1 cellular context compared by ENCODE assay signal in genomic region chr11:47394322-47395224, GRCh38.
TF ChIP-seq lines count a peak whose summit lies in the region.

No MANE protein-coding gene starts in this region.

TF ChIP-seq in K562, 482 proteins besides CTCF, POLR2A, EP300 and RAD21 (continued from another document and continues in another):
- TF ChIP-seq BCL6 (CRISPR knock-in tag; IDR thresholded peaks at IDR 0.05) = 0 out of 2 replicates have a peak, but pooled peaks have one; percentile 35
- TF ChIP-seq HMBOX1 (IDR thresholded peaks at IDR 0.05) = no peak
- TF ChIP-seq EHMT2 (IDR thresholded peaks at IDR 0.05) = no peak
- TF ChIP-seq ZFX (CRISPR knock-in tag; IDR thresholded peaks at IDR 0.05) = peak; percentile 95
- no peak for TF ChIP-seq TAF9B (IDR thresholded peaks at IDR 0.05; ENCODE audit: partially characterized antibody)
- TF ChIP-seq ZNF586 (CRISPR knock-in tag; conservative IDR thresholded peaks at IDR 0.05) = no peak
- TF ChIP-seq ZNF384 (IDR thresholded peaks at IDR 0.05; ENCODE audit: low read depth, low read length) = no peak
- TF ChIP-seq WHSC1 (IDR thresholded peaks at IDR 0.05; ENCODE audit: low read length) = no peak
- peak; percentile 30 for TF ChIP-seq ERF (CRISPR knock-in tag; IDR thresholded peaks at IDR 0.05)
- no peak for TF ChIP-seq ATF2 (CRISPR knock-in tag; IDR thresholded peaks at IDR 0.05)
- no peak; the same call in 1 of the 2 replicates for TF ChIP-seq NCOA1 (IDR thresholded peaks at IDR 0.05; ENCODE audit: low read depth)
- peak; percentile 27; the same call in 1 of the 2 replicates for TF ChIP-seq ATF3 (IDR thresholded peaks at IDR 0.05)
- no peak for TF ChIP-seq ATF3 (CRISPR knock-in tag; conservative IDR thresholded peaks at IDR 0.05)
- no peak for TF ChIP-seq DACH1 (IDR thresholded peaks at IDR 0.05; ENCODE audit: partially characterized antibody)
- TF ChIP-seq U2AF2 (optimal IDR thresholded peaks at IDR 0.05; ENCODE audit: low read depth, low read length) = no peak
- TF ChIP-seq CHD1 (IDR thresholded peaks at IDR 0.05; ENCODE audit: low read length) = no peak
- no peak for TF ChIP-seq IRF1 (CRISPR knock-in tag; IDR thresholded peaks at IDR 0.05; ENCODE audit: borderline replicate concordance)
- no peak for TF ChIP-seq CEBPZ (IDR thresholded peaks at IDR 0.05; ENCODE audit: borderline replicate concordance, low read depth, low read length)
- no peak for TF ChIP-seq ELF2 (CRISPR knock-in tag; IDR thresholded peaks at IDR 0.05)
- no peak for TF ChIP-seq NFRKB (IDR thresholded peaks at IDR 0.05; ENCODE audit: low read depth)
- TF ChIP-seq ATF1 (CRISPR knock-in tag; IDR thresholded peaks at IDR 0.05) = no peak
- TF ChIP-seq ATF1 (tag; IDR thresholded peaks at IDR 0.05) = no peak
- TF ChIP-seq RBFOX2 (IDR thresholded peaks at IDR 0.05; ENCODE audit: low read depth, low read length) = peak; percentile 79
- peak; percentile 75; the same call in 1 of the 2 replicates for TF ChIP-seq NR2C2 (CRISPR knock-in tag; IDR thresholded peaks at IDR 0.05)
- TF ChIP-seq NR2C2 (tag; IDR thresholded peaks at IDR 0.05) = peak; percentile 88
- no peak for TF ChIP-seq HDAC2 (IDR thresholded peaks at IDR 0.05)
- no peak for TF ChIP-seq TCF7L2 (IDR thresholded peaks at IDR 0.05; ENCODE audit: low read depth, low read length)
- TF ChIP-seq HDAC8 (tag; IDR thresholded peaks at IDR 0.05) = no peak
- TF ChIP-seq DIDO1 (tag; IDR thresholded peaks at IDR 0.05; ENCODE audit: low read depth) = no peak
- no peak for TF ChIP-seq SLC30A9 (CRISPR knock-in tag; IDR thresholded peaks at IDR 0.05)
- TF ChIP-seq CBX8 (IDR thresholded peaks at IDR 0.05; ENCODE audit: borderline replicate concordance, extremely low read depth, low read depth, low read length, poor library complexity, severe bottlenecking) = no peak
- no peak for TF ChIP-seq RFX7 (CRISPR knock-in tag; IDR thresholded peaks at IDR 0.05)
- 0 out of 2 replicates have a peak, but pooled peaks have one; percentile 71 for TF ChIP-seq SRSF3 (IDR thresholded peaks at IDR 0.05; ENCODE audit: insufficient read depth, low read length)
- TF ChIP-seq ZNF79 (CRISPR knock-in tag; IDR thresholded peaks at IDR 0.05; ENCODE audit: low read depth) = peak; percentile 25; the same call in 1 of the 2 replicates
- no peak for TF ChIP-seq SAFB (IDR thresholded peaks at IDR 0.05; ENCODE audit: borderline replicate concordance, low read depth, low read length)
- peak; percentile 25; the same call in 1 of the 2 replicates for TF ChIP-seq NR4A1 (CRISPR knock-in tag; IDR thresholded peaks at IDR 0.05)
- no peak for TF ChIP-seq NR4A1 (tag; IDR thresholded peaks at IDR 0.05)
- TF ChIP-seq NCOA2 (IDR thresholded peaks at IDR 0.05; ENCODE audit: partially characterized antibody in 2 of 2) = no peak
- TF ChIP-seq PYGO2 (tag; IDR thresholded peaks at IDR 0.05) = no peak
- TF ChIP-seq E2F3 (CRISPR knock-in tag; IDR thresholded peaks at IDR 0.05) = 0 out of 2 replicates have a peak, but pooled peaks have one; percentile 9
- no peak; the same call in 1 of the 2 replicates for TF ChIP-seq TAF7 (tag; IDR thresholded peaks at IDR 0.05)
- no peak for TF ChIP-seq PTTG1 (tag; IDR thresholded peaks at IDR 0.05; ENCODE audit: low read depth)
- TF ChIP-seq ZNF263 (CRISPR knock-in tag; IDR thresholded peaks at IDR 0.05; ENCODE audit: borderline replicate concordance) = no peak
- TF ChIP-seq SMARCC2 (IDR thresholded peaks at IDR 0.05; ENCODE audit: low read depth) = no peak
- no peak for TF ChIP-seq PTRF (tag; IDR thresholded peaks at IDR 0.05)
- no peak for TF ChIP-seq ARHGAP35 (IDR thresholded peaks at IDR 0.05; ENCODE audit: partially characterized antibody)
- no peak for TF ChIP-seq ZNF140 (CRISPR knock-in tag; IDR thresholded peaks at IDR 0.05)
- peak; percentile 74 for TF ChIP-seq GABPB1 (CRISPR knock-in tag; IDR thresholded peaks at IDR 0.05)
- no peak for TF ChIP-seq PML (IDR thresholded peaks at IDR 0.05; ENCODE audit: low read length)
- TF ChIP-seq MAFK (IDR thresholded peaks at IDR 0.05; ENCODE audit: low read length) = no peak
- TF ChIP-seq ZBTB9 (CRISPR knock-in tag; IDR thresholded peaks at IDR 0.05) = no peak; the same call in 1 of the 2 replicates
- TF ChIP-seq HNRNPLL (IDR thresholded peaks at IDR 0.05; ENCODE audit: low read depth, low read length, poor library complexity, severe bottlenecking) = no peak
- no peak for TF ChIP-seq SNRNP70 (optimal IDR thresholded peaks at IDR 0.05; ENCODE audit: low read depth, low read length)
- TF ChIP-seq NCOR1 (IDR thresholded peaks at IDR 0.05) = no peak
- TF ChIP-seq RHOXF2B (CRISPR knock-in tag; conservative IDR thresholded peaks at IDR 0.05) = no peak
- TF ChIP-seq ZFP1 (CRISPR knock-in tag; IDR thresholded peaks at IDR 0.05) = no peak
- TF ChIP-seq STAT6 (CRISPR knock-in tag; IDR thresholded peaks at IDR 0.05) = no peak
- TF ChIP-seq ZNF512 (tag; IDR thresholded peaks at IDR 0.05) = no peak
- no peak for TF ChIP-seq HDAC1 (IDR thresholded peaks at IDR 0.05)
- TF ChIP-seq SREBF2 (CRISPR knock-in tag; IDR thresholded peaks at IDR 0.05) = no peak
- TF ChIP-seq ETS2 (tag; IDR thresholded peaks at IDR 0.05; ENCODE audit: borderline replicate concordance, poor library complexity, severe bottlenecking) = no peak
- TF ChIP-seq MCM2 (IDR thresholded peaks at IDR 0.05; ENCODE audit: low read depth) = no peak
- no peak for TF ChIP-seq RBM39 (optimal IDR thresholded peaks at IDR 0.05; ENCODE audit: low read depth, low read length)
- TF ChIP-seq EP400 (IDR thresholded peaks at IDR 0.05) = peak; percentile 71
- TF ChIP-seq, protein P1, sequence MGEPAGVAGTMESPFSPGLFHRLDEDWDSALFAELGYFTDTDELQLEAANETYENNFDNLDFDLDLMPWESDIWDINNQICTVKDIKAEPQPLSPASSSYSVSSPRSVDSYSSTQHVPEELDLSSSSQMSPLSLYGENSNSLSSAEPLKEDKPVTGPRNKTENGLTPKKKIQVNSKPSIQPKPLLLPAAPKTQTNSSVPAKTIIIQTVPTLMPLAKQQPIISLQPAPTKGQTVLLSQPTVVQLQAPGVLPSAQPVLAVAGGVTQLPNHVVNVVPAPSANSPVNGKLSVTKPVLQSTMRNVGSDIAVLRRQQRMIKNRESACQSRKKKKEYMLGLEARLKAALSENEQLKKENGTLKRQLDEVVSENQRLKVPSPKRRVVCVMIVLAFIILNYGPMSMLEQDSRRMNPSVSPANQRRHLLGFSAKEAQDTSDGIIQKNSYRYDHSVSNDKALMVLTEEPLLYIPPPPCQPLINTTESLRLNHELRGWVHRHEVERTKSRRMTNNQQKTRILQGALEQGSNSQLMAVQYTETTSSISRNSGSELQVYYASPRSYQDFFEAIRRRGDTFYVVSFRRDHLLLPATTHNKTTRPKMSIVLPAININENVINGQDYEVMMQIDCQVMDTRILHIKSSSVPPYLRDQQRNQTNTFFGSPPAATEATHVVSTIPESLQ (CRISPR knock-in tag; IDR thresholded peaks at IDR 0.05) = no peak
- no peak for TF ChIP-seq FOSL1 (tag; conservative IDR thresholded peaks at IDR 0.05)
- TF ChIP-seq SRF (CRISPR knock-in tag; IDR thresholded peaks at IDR 0.05) = no peak
- TF ChIP-seq CREM (IDR thresholded peaks at IDR 0.05; ENCODE audit: low read depth) = peak; percentile 53
- TF ChIP-seq KLF10 (CRISPR knock-in tag; IDR thresholded peaks at IDR 0.05) = no peak
